30 cellular contexts compared by ENCODE assay signal in the genomic region with DNA sequence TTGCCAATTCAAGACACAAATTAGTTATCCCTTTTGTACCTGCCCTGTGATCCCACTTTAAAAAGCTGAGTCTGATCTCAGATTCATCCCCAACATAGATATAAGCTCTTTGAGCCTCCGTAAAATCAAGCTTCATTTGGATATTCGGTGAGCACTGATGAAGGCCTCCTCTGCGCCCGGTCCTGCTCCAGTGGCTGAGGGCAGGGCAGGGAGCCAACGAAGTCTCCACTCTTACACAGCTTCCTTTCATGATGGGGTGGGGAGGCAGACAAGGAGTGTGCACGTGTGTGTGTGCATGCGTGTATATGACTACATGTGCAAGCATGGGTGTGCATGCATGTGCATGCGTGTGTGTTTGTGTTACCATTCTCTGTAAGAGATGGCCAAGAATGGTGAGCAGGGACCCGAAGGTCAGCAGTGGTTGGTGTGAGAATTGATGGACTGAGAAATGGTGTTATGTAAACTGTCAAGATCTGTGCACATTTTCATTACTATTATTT. TPM values are rescaled to one million over a fixed set of nuclear protein-coding genes. Genes with fewer than 3 reads are reported as not detected.
"Had no signal": no experiment of that assay in that cellular context is flagged by ENCODE, and none has a peak within 500 bp of the region (broad histone marks: within the 10 kb centered on the region; RNA-seq: fewer than 3 reads in every experiment).

No MANE protein-coding gene starts in this region.

- H3K27ac ChIP-seq: RWPE1, SJCRH30, VCaP had no signal

- H3K9me3 Mint-ChIP-seq: activated T-cell treated with anti-CD3 and anti-CD28 coated beads, Interleukin-2, amount 50 U/mL, for 4 hours; brain; IgD-negative memory B cell had no signal

- H3K27me3 Mint-ChIP-seq: activated naive CD8-positive, alpha-beta T cell had no signal

- DNase-seq: activated CD4-positive, alpha-beta memory T cell treated with anti-CD3 and anti-CD28 coated beads for 36 hours; activated CD4-positive, alpha-beta T cell treated with anti-CD3 and anti-CD28 coated beads for 4 hours; activated CD4-positive, CD25-positive, alpha-beta regulatory T cell; activated CD8-positive, alpha-beta memory T cell treated with anti-CD3 and anti-CD28 coated beads for 24 hours; activated effector memory CD4-positive, alpha-beta T cell treated with anti-CD3 and anti-CD28 coated beads, Interleukin-2, amount 50 U/mL, for 16 hours; activated naive CD4-positive, alpha-beta T cell treated with Interleukin-2 at 50 U/mL for 16 hours; activated T-cell treated with anti-CD3 and anti-CD28 coated beads, Interleukin-2, amount 50 U/mL, for 4 hours; amygdala; KG1; NCI-H1048; NCI-H146; NCI-H187 treated with DMSO at 0.1 percent for 48 hours; NCI-H2171 treated with DMSO at 0.1 percent for 48 hours; NCI-H226; NCI-H526 treated with DMSO at 0.1 percent for 48 hours; NCI-H82; Right ventricle myocardium superior; SJCRH30; SK-N-SH; T-helper 1 cell had no signal

- H3K4me3 Mint-ChIP-seq: activated CD4-positive, alpha-beta memory T cell treated with anti-CD3 and anti-CD28 coated beads for 36 hours; activated naive CD8-positive, alpha-beta T cell; activated T-cell treated with anti-CD3 and anti-CD28 coated beads, Interleukin-2, amount 50 U/mL, for 4 hours; brain; IgD-negative memory B cell had no signal

- H3K27me3 ChIP-seq: SJCRH30 had no signal

- H3K36me3 ChIP-seq: SJCRH30 had no signal

- H3K36me3 Mint-ChIP-seq: brain, IgD-negative memory B cell had no signal

- H3K4me3 ChIP-seq: SJCRH30 had no signal

- H3K27ac Mint-ChIP-seq: brain, IgD-negative memory B cell had no signal

- H3K9me3 ChIP-seq: SJCRH30, SK-N-SH had no signal

- ATAC-seq: activated T-cell treated with anti-CD3 and anti-CD28 coated beads, Interleukin-2, amount 50 U/mL, for 4 hours; Panc1 had no signal

- H3K4me1 ChIP-seq: SJCRH30 had no signal

RNA-seq across cellular contexts. Expression of a gene that starts 43.6 kb away (rescaled TPM):
- total RNA-seq: M059J; NCI-H460; OCI-LY7; Right ventricle myocardium superior; SJCRH30; T-helper 2 cell treated with Interferon-gamma antibody and Interleukin-4, amounts not matched to agents 100 ng/mL and 5 ng/mL, for 36 hours had no signal
